In the genomic region with DNA sequence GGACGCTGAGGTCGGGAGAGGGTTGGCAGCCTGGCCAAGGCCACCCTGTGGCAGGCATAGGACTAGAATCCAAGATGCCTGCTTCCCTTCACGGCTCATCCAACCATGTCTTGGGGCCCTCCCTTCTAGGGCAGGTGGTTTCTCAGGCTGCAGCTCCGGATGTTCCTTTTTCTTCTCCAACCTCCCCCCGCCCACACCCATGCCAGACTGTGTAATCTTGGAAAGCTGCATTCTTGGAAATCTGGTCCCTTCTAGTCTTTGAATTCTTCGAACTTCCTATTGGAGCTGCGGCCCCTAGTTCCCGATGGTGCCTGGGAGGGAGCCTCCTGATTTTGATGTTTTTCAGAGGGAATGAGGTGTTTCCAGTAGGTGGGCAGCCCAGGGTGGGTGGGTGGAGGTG, we compare ENCODE assay signal across 28 cellular contexts.
"Had no signal": no experiment of that assay in that cellular context is flagged by ENCODE, and none has a peak within 500 bp of the region (broad histone marks: within the 10 kb centered on the region; RNA-seq: fewer than 3 reads in every experiment).

No MANE protein-coding gene starts in this region.

- H3K4me1 ChIP-seq: parathyroid adenoma, psoas muscle, right lobe of liver had no signal

- H3K4me3 ChIP-seq: ovary, psoas muscle, right lobe of liver, sigmoid colon, stomach, thoracic aorta, thyroid gland, tibial nerve, upper lobe of right lung, uterus had no signal

- H3K27ac Mint-ChIP-seq: naive thymus-derived CD8-positive, alpha-beta T cell; natural killer cell treated with Interleukin-12 subunit alpha and Interleukin-12 subunit beta and Interleukin-15 and Interleukin-18, amount 100 ng/mL, for 72 hours; nephron progenitor cell; progenitor cell of endocrine pancreas; stimulated activated effector memory CD8-positive, alpha-beta T cell treated with anti-CD3 and anti-CD28 coated beads, Interleukin-12 subunit alpha, Interleukin-12 subunit beta, amount 100 ng/mL, for 72 hours; stimulated activated naive B cell treated with anti-CD40 and anti-IgM and Interleukin-4, amounts not matched to agents 10 μg/mL and 1 μg/mL and 100 μg/mL, for 72 hours; stimulated activated naive CD8-positive, alpha-beta T cell treated with anti-CD3 and anti-CD28 coated beads, Interleukin-15, Interleukin-2, amounts not matched to agents 100 ng/mL and 50 ng/mL, for 24 hours; type B pancreatic cell had no signal

- H3K27ac ChIP-seq: ovary, parathyroid adenoma, psoas muscle, right lobe of liver, sigmoid colon, stomach, thoracic aorta, thyroid gland, tibial nerve, upper lobe of right lung, uterus had no signal

- H2AFZ ChIP-seq: parathyroid adenoma had no signal

- H3K79me2 ChIP-seq: parathyroid adenoma had no signal

- H3K9me3 Mint-ChIP-seq: naive thymus-derived CD8-positive, alpha-beta T cell; natural killer cell treated with Interleukin-12 subunit alpha and Interleukin-12 subunit beta and Interleukin-15 and Interleukin-18, amount 100 ng/mL, for 72 hours; neural crest cell; stimulated activated effector memory CD8-positive, alpha-beta T cell treated with anti-CD3 and anti-CD28 coated beads, Interleukin-12 subunit alpha, Interleukin-12 subunit beta, amount 100 ng/mL, for 72 hours; stimulated activated naive CD8-positive, alpha-beta T cell treated with anti-CD3 and anti-CD28 coated beads, Interleukin-15, Interleukin-2, amounts not matched to agents 100 ng/mL and 50 ng/mL, for 24 hours; type B pancreatic cell had no signal

- H3K4me3 Mint-ChIP-seq: naive thymus-derived CD8-positive, alpha-beta T cell; natural killer cell treated with Interleukin-12 subunit alpha and Interleukin-12 subunit beta and Interleukin-15 and Interleukin-18, amount 100 ng/mL, for 72 hours; nephron progenitor cell; neural crest cell; stimulated activated effector memory CD8-positive, alpha-beta T cell treated with anti-CD3 and anti-CD28 coated beads, Interleukin-12 subunit alpha, Interleukin-12 subunit beta, amount 100 ng/mL, for 72 hours; stimulated activated naive B cell treated with anti-CD40 and anti-IgM and Interleukin-4, amounts not matched to agents 10 μg/mL and 1 μg/mL and 100 μg/mL, for 72 hours; stimulated activated naive CD8-positive, alpha-beta T cell treated with anti-CD3 and anti-CD28 coated beads, Interleukin-15, Interleukin-2, amounts not matched to agents 100 ng/mL and 50 ng/mL, for 24 hours; type B pancreatic cell had no signal

- H3K27me3 ChIP-seq: ovary, right lobe of liver, thyroid gland, upper lobe of right lung, uterus had no signal

- H3K36me3 ChIP-seq: ovary, right lobe of liver, sigmoid colon, stomach, thoracic aorta, thyroid gland, tibial nerve, upper lobe of right lung, uterus had no signal

- ATAC-seq: natural killer cell treated with Interleukin-12 subunit alpha and Interleukin-12 subunit beta and Interleukin-15 and Interleukin-18, amount 100 ng/mL, for 72 hours; stimulated activated effector memory CD8-positive, alpha-beta T cell treated with anti-CD3 and anti-CD28 coated beads, Interleukin-12 subunit alpha, Interleukin-12 subunit beta, amount 100 ng/mL, for 72 hours; upper lobe of right lung had no signal

- H3K36me3 Mint-ChIP-seq: naive thymus-derived CD8-positive, alpha-beta T cell; natural killer cell treated with Interleukin-12 subunit alpha and Interleukin-12 subunit beta and Interleukin-15 and Interleukin-18, amount 100 ng/mL, for 72 hours; stimulated activated effector memory CD8-positive, alpha-beta T cell treated with anti-CD3 and anti-CD28 coated beads, Interleukin-12 subunit alpha, Interleukin-12 subunit beta, amount 100 ng/mL, for 72 hours; stimulated activated naive B cell treated with anti-CD40 and anti-IgM and Interleukin-4, amounts not matched to agents 10 μg/mL and 1 μg/mL and 100 μg/mL, for 72 hours; type B pancreatic cell had no signal

- DNase-seq: naive thymus-derived CD8-positive, alpha-beta T cell; nephron progenitor cell; occipital lobe; ovary; psoas muscle; right cardiac atrium; right lobe of liver; sigmoid colon; small intestine; stimulated activated CD4-positive, alpha-beta T cell treated with anti-CD3 and anti-CD28 coated beads, Interleukin-15, amount 100 ng/mL, for 24 hours; stimulated activated CD4-positive, alpha-beta T cell treated with anti-CD3 and anti-CD28 coated beads, Interleukin-2, amount 100 ng/mL, for 24 hours; stimulated activated CD4-positive, alpha-beta T cell treated with anti-CD3 and anti-CD28 coated beads, Interleukin-2, amount 100 ng/mL, for 48 hours; stimulated activated CD4-positive, alpha-beta T cell treated with anti-CD3 and anti-CD28 coated beads, Interleukin-4, amount 100 ng/mL, for 24 hours; stimulated activated naive B cell treated with anti-CD40 and anti-IgM and Interleukin-4, amounts not matched to agents 10 μg/mL and 1 μg/mL and 100 μg/mL, for 72 hours; stimulated activated naive CD4-positive, alpha-beta T cell treated with Interleukin-2 at 50 U/mL for 16 hours; stomach; thyroid gland; upper lobe of right lung; uterus had no signal

- H3K9me3 ChIP-seq: ovary, psoas muscle, right lobe of liver, sigmoid colon, stomach, thoracic aorta, thyroid gland, tibial nerve, upper lobe of right lung, uterus had no signal

- H3K9ac ChIP-seq: parathyroid adenoma had no signal
